In the genomic region with DNA sequence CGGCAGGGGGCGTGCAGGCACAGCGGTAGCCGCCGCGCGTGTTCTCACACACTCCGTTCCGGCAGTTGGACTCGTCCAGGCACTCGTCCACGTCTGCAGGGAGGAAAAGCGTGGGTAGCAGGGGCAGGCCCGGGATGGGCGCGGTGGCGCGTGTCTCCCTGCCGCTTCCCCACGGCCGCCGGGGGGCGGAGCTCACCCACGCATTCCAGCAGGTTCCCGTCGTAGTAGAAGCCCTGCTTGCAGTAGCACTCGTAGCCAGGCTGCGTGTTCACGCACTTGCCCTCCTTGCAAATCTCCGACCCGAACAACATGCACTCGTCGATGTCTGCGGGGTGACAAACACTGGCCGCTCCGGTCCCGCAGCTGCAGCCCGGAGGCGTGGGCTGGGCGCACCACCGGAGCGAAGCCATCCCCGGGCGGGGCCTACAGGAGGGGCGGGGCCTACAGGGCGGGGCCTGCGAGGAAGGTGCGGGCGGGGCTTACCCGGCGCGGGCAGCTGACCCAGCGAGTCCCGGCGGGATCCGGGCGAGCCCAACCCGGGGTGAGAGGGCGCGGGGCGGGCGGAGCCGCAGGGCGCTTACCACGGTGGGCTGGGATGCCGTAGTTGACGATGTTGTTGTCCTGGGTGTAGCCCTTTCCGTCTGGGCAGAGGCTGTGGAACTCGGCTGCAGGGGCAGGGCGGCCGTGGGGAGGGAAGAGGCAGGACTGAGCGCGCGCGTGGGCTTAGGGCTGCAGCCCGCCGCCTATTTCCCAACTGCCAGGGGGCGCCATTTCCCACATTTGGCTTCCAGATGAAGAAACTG, we compare ENCODE assay signal across 8 cellular contexts. TPM values are rescaled to one million over a fixed set of nuclear protein-coding genes. Genes with fewer than 3 reads are reported as not detected.
DNase-seq lines count a peak whose midpoint lies in the region; ATAC-seq lines count a peak whose summit lies in the region.

No MANE protein-coding gene starts in this region.

- ATAC-seq in GM18909 (IDR thresholded peaks at IDR 0.05; ENCODE audit: poor library complexity, unreplicated experiment): peak; percentile 69
- peak; percentile 64 for ATAC-seq in HG03135 (IDR thresholded peaks at IDR 0.05; ENCODE audit: unreplicated experiment)

- H2BK15ac ChIP-seq in mesenchymal stem cell (ENCODE audit: low read depth, poor library complexity, severe bottlenecking): peak overlapping the region; percentile 32

- peaks cover 5% of the 10 kb centered on the region for H3K79me1 ChIP-seq in mesenchymal stem cell (replicated peaks; ENCODE audit: low read length, poor library complexity, severe bottlenecking)

- H2AFZ ChIP-seq in mesenchymal stem cell (ENCODE audit: low read depth, low read length): peak overlapping the region; percentile 20

- H3K4me1 ChIP-seq in mesenchymal stem cell (ENCODE audit: control insufficient read depth, insufficient read depth, low read depth, low read length): peaks cover 30% of the 10 kb centered on the region

- WGBS in mesenchymal stem cell: under 1% methylated on average over 77 of the region's 78 CpGs

- H2BK5ac ChIP-seq in mesenchymal stem cell (ENCODE audit: low read depth, low read length, poor library complexity, severe bottlenecking): no peak overlapping the region

- H3K9ac ChIP-seq in mesenchymal stem cell (ENCODE audit: low read length): peak overlapping the region; percentile 86

- H3K23ac ChIP-seq in mesenchymal stem cell (ENCODE audit: low read length in 2 of 2): peak overlapping the region in 1 of 2 experiments; percentile 0

- H3K9me3 ChIP-seq in mesenchymal stem cell (ENCODE audit: control insufficient read depth, low read length): no peaks in the 10 kb centered on the region

- H4K8ac ChIP-seq in mesenchymal stem cell (ENCODE audit: low read length): peak overlapping the region; percentile 89

- H3K27me3 ChIP-seq in mesenchymal stem cell (ENCODE audit: control insufficient read depth in 1 of 2, insufficient read depth in 1 of 2, low read length in 2 of 2): no peaks in the 10 kb centered on the region

- H3K4me2 ChIP-seq in mesenchymal stem cell (ENCODE audit: low read length, poor library complexity, severe bottlenecking): peak overlapping the region; percentile 60

- peak overlapping the region; percentile 60 to 81 for H3K4me3 ChIP-seq in mesenchymal stem cell (ENCODE audit: insufficient read depth in 1 of 2, low read depth in 1 of 2, low read length in 2 of 2)

- peak overlapping the region; percentile 72 for H4K91ac ChIP-seq in mesenchymal stem cell (ENCODE audit: low read length)

- H2AK5ac ChIP-seq in mesenchymal stem cell (ENCODE audit: low read length, severe bottlenecking): no peak overlapping the region

- peak overlapping the region; percentile 55 for H3K27ac ChIP-seq in mesenchymal stem cell (ENCODE audit: low read length, poor library complexity, severe bottlenecking)

- peak overlapping the region in 1 of 2 experiments; percentile 95 for H3K14ac ChIP-seq in mesenchymal stem cell (ENCODE audit: low read length in 2 of 2)

- H2BK120ac ChIP-seq in mesenchymal stem cell (ENCODE audit: low read depth, low read length): peak overlapping the region; percentile 50

- DNase-seq in AML-193 (lab: John Stamatoyannopoulos, UW) (peak; percentile 80 to 86), NCI-H82 (lab: John Stamatoyannopoulos, UW) (peak; percentile 77), mesenchymal stem cell (peak; percentile 90)
- DNase-seq in activated CD8-positive, alpha-beta memory T cell treated with anti-CD3 and anti-CD28 coated beads for 1 hour (ENCODE audit: extremely low read depth in 1 of 2, low read depth in 1 of 2): peak; percentile 68 to 77
- DNase-seq in effector CD4-positive, alpha-beta T cell: peak; percentile 81
- DNase-seq in stimulated activated CD8-positive, alpha-beta memory T cell treated with anti-CD3 and anti-CD28 coated beads, Interleukin-12 subunit alpha, Interleukin-12 subunit beta, amount 100 ng/mL, for 4 hours (ENCODE audit: low read depth): peak; percentile 75

- H3K4ac ChIP-seq in mesenchymal stem cell (ENCODE audit: low read depth in 1 of 2, low read length in 2 of 2): peak overlapping the region; percentile 77 to 85

- peak overlapping the region; percentile 51 to 85 for H2BK12ac ChIP-seq in mesenchymal stem cell (ENCODE audit: low read length in 2 of 2)

- H3K18ac ChIP-seq in mesenchymal stem cell (ENCODE audit: low read depth in 1 of 2, low read length in 2 of 2): peak overlapping the region; percentile 66 to 92

- peaks cover 64 to 73% of the 10 kb centered on the region in 2 experiments for H3K36me3 ChIP-seq in mesenchymal stem cell (ENCODE audit: control insufficient read depth in 1 of 2, insufficient read depth in 2 of 2, low read depth in 1 of 2, low read length in 2 of 2)

RNA-seq across cellular contexts. Expression of gene SCYL1, which starts 15.6 kb away (rescaled TPM):
- polyA plus RNA-seq in mesenchymal stem cell (2013, experiment 1 of 2): 114 TPM
- polyA plus RNA-seq in mesenchymal stem cell (2013, experiment 2 of 2): 115 TPM

RNA-seq across cellular contexts. Expression of gene LTBP3, which starts 17.7 kb away (rescaled TPM):
- polyA plus RNA-seq in mesenchymal stem cell (2013, experiment 1 of 2): 52.8 TPM
- 46.9 TPM for polyA plus RNA-seq in mesenchymal stem cell (2013, experiment 2 of 2)

RNA-seq across cellular contexts. Expression of gene ZNRD2, which starts 29.8 kb away (rescaled TPM):
- 64.9 TPM for polyA plus RNA-seq in mesenchymal stem cell (2013, experiment 1 of 2)
- polyA plus RNA-seq in mesenchymal stem cell (2013, experiment 2 of 2): 59.8 TPM

RNA-seq across cellular contexts. Expression of gene FAM89B, which starts 31.8 kb away (rescaled TPM):
- polyA plus RNA-seq in mesenchymal stem cell (2013, experiment 1 of 2): 50.0 TPM
- 53.5 TPM for polyA plus RNA-seq in mesenchymal stem cell (2013, experiment 2 of 2)

RNA-seq across cellular contexts. Expression of gene EHBP1L1, which starts 35.4 kb away (rescaled TPM):
- polyA plus RNA-seq in mesenchymal stem cell (2013, experiment 1 of 2): 22.5 TPM
- 22.6 TPM for polyA plus RNA-seq in mesenchymal stem cell (2013, experiment 2 of 2)

Comparison
In these comparisons a context has a peak if more than half of its experiments do, and no peak if none do; other contexts are left out.
1. Peak in every context shown above with its lines: DNase-seq, ATAC-seq, H3K4me3 ChIP-seq and H3K27ac ChIP-seq.